1 cellular context compared by ENCODE assay signal in the genomic region with DNA sequence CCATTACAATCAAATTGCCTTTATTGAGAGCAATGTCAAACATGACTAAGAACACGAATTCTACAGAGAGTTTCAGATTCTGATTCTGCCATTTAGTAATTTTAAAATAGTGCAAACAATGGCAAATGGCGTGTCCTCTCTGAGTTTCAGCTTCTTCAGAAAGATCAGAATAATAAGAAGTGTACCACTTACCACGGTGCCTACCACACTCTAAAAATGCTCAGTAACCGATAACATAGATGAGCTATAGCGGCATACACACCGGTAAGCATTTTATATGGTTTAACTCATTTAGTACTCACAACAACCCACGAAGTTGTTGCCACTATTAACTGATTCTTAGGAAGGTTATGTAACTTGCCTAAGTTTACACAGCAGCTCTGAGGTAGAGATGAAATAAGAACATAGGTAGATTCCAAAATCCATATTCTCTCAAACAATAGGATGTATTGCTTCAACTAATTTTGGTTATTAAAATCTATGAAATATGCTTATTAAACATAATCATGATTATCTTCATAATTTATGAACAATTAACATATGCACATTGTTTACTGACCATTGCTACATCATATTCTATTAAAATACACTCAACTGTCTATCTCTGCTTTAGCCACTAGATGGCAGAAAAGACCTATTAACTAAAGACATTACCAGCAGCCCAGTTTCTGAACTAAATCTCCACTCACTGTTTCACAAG.
TF ChIP-seq lines count a peak whose summit lies in the region.

No MANE protein-coding gene starts in this region.

TF ChIP-seq in HCT116, 20 proteins besides CTCF, POLR2A, EP300 and RAD21:
- TF ChIP-seq ZNF274 (IDR thresholded peaks at IDR 0.05; ENCODE audit: low read depth, low read length) = no peak
- TF ChIP-seq FOSL1 (IDR thresholded peaks at IDR 0.05; ENCODE audit: low read depth) = 0 out of 2 replicates have a peak, but pooled peaks have one; percentile 9
- TF ChIP-seq CEBPB (IDR thresholded peaks at IDR 0.05; ENCODE audit: low read depth) = peak; percentile 18; the same call in 1 of the 2 replicates
- no peak for TF ChIP-seq SRF (IDR thresholded peaks at IDR 0.05; ENCODE audit: low read depth)
- no peak for TF ChIP-seq JUND (IDR thresholded peaks at IDR 0.05)
